ENCODE assay signal across 8 cellular contexts in the genomic region with DNA sequence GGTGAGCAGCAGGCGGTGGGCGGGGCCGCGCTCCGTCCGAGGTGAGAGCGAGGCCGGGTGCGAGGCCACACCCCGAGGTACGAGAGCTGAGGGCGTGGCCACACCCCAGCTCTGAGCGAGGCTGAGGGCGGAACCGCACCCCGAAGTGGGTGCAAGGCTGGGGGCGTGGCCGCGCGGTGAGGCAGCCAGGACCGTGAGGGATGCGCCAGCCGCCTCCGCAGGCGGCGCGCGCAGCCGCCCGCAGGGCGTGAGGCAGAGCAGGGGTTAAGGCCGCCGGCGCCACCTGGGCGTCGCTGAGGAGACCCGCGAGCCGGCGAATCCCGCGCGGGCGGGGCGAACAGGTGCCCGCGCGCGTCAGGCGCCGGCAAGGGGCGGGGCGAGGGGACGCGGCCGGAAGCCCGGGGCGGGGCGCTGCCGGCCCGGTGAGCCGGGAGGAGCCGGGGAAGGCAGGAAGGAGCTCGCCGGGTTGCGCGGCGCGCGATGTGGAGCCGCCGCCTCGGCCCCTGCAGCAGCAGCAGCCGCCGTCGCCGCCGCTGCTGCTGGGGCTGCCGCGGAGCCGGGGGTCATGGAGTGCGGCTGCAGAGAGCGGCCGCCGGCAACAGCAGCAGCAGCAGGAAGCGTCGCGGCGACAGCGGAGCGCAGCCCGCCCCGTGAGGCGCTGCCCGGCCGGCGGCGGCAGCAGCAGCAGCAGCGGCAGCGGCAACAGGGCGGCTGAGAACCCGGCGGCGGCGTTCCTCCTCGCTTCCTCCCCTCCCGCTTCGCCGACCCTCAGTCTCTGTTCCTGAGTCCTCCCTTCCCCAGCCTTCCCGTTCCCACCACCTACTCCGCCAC. TPM values are rescaled to one million over a fixed set of nuclear protein-coding genes. Genes with fewer than 3 reads are reported as not detected.
DNase-seq lines count a peak whose midpoint lies in the region; ATAC-seq lines count a peak whose summit lies in the region.

A gene with protein sequence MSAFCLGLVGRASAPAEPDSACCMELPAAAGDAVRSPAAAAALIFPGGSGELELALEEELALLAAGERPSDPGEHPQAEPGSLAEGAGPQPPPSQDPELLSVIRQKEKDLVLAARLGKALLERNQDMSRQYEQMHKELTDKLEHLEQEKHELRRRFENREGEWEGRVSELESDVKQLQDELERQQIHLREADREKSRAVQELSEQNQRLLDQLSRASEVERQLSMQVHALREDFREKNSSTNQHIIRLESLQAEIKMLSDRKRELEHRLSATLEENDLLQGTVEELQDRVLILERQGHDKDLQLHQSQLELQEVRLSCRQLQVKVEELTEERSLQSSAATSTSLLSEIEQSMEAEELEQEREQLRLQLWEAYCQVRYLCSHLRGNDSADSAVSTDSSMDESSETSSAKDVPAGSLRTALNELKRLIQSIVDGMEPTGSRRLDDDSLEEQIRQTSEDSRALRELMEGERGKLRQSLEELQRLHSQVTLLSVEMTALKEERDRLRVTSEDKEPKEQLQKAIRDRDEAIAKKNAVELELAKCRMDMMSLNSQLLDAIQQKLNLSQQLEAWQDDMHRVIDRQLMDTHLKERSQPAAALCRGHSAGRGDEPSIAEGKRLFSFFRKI (plus strand): TSS at position 449 of the 831 bp plus-strand sequence. CDS start 633 bp downstream, outside the sequence.

- H3K27ac Mint-ChIP-seq in T-helper 17 cell: peak within 1 kb of the TSS; percentile 91

- H3K9me3 ChIP-seq in T-helper 17 cell (ENCODE audit: control insufficient read depth, low read length, poor library complexity, severe bottlenecking): no peaks in the 10 kb centered on the region

- no peaks in the 10 kb centered on the region for H3K27me3 Mint-ChIP-seq in T-helper 17 cell

- peak; percentile 61 for DNase-seq in NCI-H1694 (lab: John Stamatoyannopoulos, UW)
- DNase-seq in T-helper 17 cell: peak; percentile 96 to 99 (median 98)
- DNase-seq in hypothalamus (lab: John Stamatoyannopoulos, UW): peak in 44 of 51 donors; percentile 2 to 82 (median 49)
- peak; percentile 62 for DNase-seq in sciatic nerve (ENCODE audit: low spot score)
- DNase-seq in GF-D8 (lab: John Stamatoyannopoulos, UW): no peak

- peak; percentile 39 for ATAC-seq in GM18508 (IDR thresholded peaks at IDR 0.05; ENCODE audit: insufficient read depth, unreplicated experiment)
- ATAC-seq in HG02938 (IDR thresholded peaks at IDR 0.05; ENCODE audit: unreplicated experiment): peak; percentile 70
- peak; percentile 85 for ATAC-seq in T-helper 17 cell
- ATAC-seq in sciatic nerve: peak; percentile 50

- H3K36me3 Mint-ChIP-seq in T-helper 17 cell (ENCODE audit: low read depth): no peaks in the 10 kb centered on the region

- intact Hi-C loops in sciatic nerve (cut with DNase I): no loop called here

- peaks cover 17% of the 10 kb centered on the region for H3K4me1 Mint-ChIP-seq in T-helper 17 cell

- H3K4me3 Mint-ChIP-seq in T-helper 17 cell: peak within 1 kb of the TSS; percentile 89

- H3K27ac ChIP-seq in angular gyrus (ENCODE audit: low read depth, low read length): peak within 1 kb of the TSS; percentile 62

RNA-seq across cellular contexts. Expression of the gene that starts here (rescaled TPM):
- total RNA-seq in T-helper 17 cell (100 to 1,000 TPM; 135 to 146 TPM), sciatic nerve (1.5 TPM)

Comparison
In these comparisons a context has a peak if more than half of its experiments do, and no peak if none do; other contexts are left out.
1. RNA of the gene that starts here (total RNA-seq): 135 to 146 TPM in T-helper 17 cell; 1.5 TPM in sciatic nerve (single experiment); every median in the first group is over 10 times any median in the second.
2. Peak in every context shown above with its lines, with median percentiles within 50 percentile points of each other: ATAC-seq.